7 cellular contexts compared by ENCODE assay signal in genomic region chr1:232717911-232718310, GRCh38.
DNase-seq lines count a peak whose midpoint lies in the region; ATAC-seq, FAIRE-seq and TF ChIP-seq lines count a peak whose summit lies in the region.
"Not testable (repeated sequence)": the region's sequence is repeated elsewhere in the genome, so short reads cannot be mapped to it uniquely, and the experiment has no call there.

No MANE protein-coding gene starts in this region.

- DNase-seq in bronchial epithelial cell (ENCODE audit: low read depth) (peak; percentile 49), stomach (peak; percentile 36)
- DNase-seq in endothelial cell (ENCODE audit: low spot score); epithelial cell of prostate (ENCODE audit: low read depth, low spot score); hepatocyte (ENCODE audit: low spot score); left colon: not testable (repeated sequence)

- not testable (repeated sequence) for H2AFZ ChIP-seq in hepatocyte

- 86% methylated on average over 4 of the region's 4 CpGs for WGBS in hepatocyte (ENCODE audit: low lambda C conversion rate, missing lambda C conversion rate)
- 28 to 63% (median 57%) methylated on average over 4 of the region's 4 CpGs for WGBS in stomach, 5 donors

- not testable (repeated sequence) for H3K4me2 ChIP-seq in hepatocyte

- TF ChIP-seq EP300 in stomach (IDR thresholded peaks at IDR 0.05): not testable (repeated sequence)

- H3K27me3 ChIP-seq in bronchial epithelial cell (ENCODE audit: control insufficient read depth, insufficient read depth, low read length); hepatocyte; stomach: not testable (repeated sequence)

- H3K4me3 Mint-ChIP-seq in endothelial cell (ENCODE audit: unreplicated experiment): not testable (repeated sequence)

- peak overlapping the region; percentile 22 for H3K27ac ChIP-seq in 22Rv1
- H3K27ac ChIP-seq in epithelial cell of prostate: peak overlapping the region; percentile 81
- H3K27ac ChIP-seq in hepatocyte: peak overlapping the region; percentile 41
- peak overlapping the region in 1 of 5 donors; percentile 49 for H3K27ac ChIP-seq in stomach

- not testable (repeated sequence) for H3K9me3 ChIP-seq in hepatocyte (ENCODE audit: low read depth)
- peaks cover 0 to 16% (median 6%) of the 10 kb centered on the region in 4 donors for H3K9me3 ChIP-seq in stomach

- not testable (repeated sequence) for H4K20me1 ChIP-seq in hepatocyte (ENCODE audit: insufficient read depth, poor library complexity, severe bottlenecking)

- TF ChIP-seq POLR2A in stomach (IDR thresholded peaks at IDR 0.05): not testable (repeated sequence)

- H3K36me3 ChIP-seq in bronchial epithelial cell (ENCODE audit: control insufficient read depth, insufficient read depth, low read length); hepatocyte (replicated peaks; ENCODE audit: insufficient read depth, low read depth); stomach: not testable (repeated sequence)

- not testable (repeated sequence) for FAIRE-seq in bronchial epithelial cell (lab: Jason Lieb, UNC)

- TF ChIP-seq CTCF in 22Rv1 (IDR thresholded peaks at IDR 0.05); bronchial epithelial cell (IDR thresholded peaks at IDR 0.05; ENCODE audit: insufficient read depth, low read length, severe bottlenecking); endothelial cell (IDR thresholded peaks at IDR 0.05; ENCODE audit: unreplicated experiment); hepatocyte (IDR thresholded peaks at IDR 0.05; ENCODE audit: poor library complexity); stomach (IDR thresholded peaks at IDR 0.05): not testable (repeated sequence)

- not testable (repeated sequence) for H3K9me2 ChIP-seq in hepatocyte (replicated peaks; ENCODE audit: insufficient read depth)

- ATAC-seq in left colon: peak; percentile 73

- H3K4me3 ChIP-seq in bronchial epithelial cell (ENCODE audit: low read depth, low read length); hepatocyte; stomach: not testable (repeated sequence)

- H3K79me2 ChIP-seq in hepatocyte: not testable (repeated sequence)

- H3K36me3 Mint-ChIP-seq in endothelial cell (ENCODE audit: low read depth, unreplicated experiment): not testable (repeated sequence)

- H3K9me3 Mint-ChIP-seq in endothelial cell (ENCODE audit: unreplicated experiment): not testable (repeated sequence)

- intact Hi-C loops in left colon (cut with DNase I, micrococcal nuclease); stomach (cut with DNase I; ENCODE audit: low total_unique reads): not testable (repeated sequence)

- peak overlapping the region; percentile 57 for H3K27ac Mint-ChIP-seq in endothelial cell (ENCODE audit: unreplicated experiment)

- H3K27me3 Mint-ChIP-seq in endothelial cell (ENCODE audit: unreplicated experiment): not testable (repeated sequence)

- not testable (repeated sequence) for H3K4me1 Mint-ChIP-seq in endothelial cell (ENCODE audit: unreplicated experiment)

- not testable (repeated sequence) for H3K4me1 ChIP-seq in hepatocyte (ENCODE audit: insufficient read depth); stomach
